ENCODE assay signal across 26 cellular contexts in the genomic region with DNA sequence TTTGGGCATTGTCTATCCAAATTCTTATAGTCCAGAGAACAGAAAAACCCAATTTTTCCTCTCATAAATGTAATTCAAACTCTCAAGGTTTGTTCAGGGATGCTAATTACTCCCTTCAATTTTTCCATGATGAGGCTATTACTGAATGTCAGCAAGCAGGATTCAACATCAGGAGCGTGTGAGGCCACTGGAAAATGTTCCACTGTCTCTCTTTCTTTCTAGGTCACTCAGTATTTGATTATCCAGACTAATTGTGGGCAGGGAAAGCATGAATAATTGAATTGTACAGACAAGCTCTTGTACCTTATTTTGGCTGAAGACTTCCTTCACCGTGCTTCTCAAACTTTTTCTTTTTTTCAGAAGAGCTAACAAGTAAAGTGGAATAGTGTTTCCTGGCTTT. TPM values are rescaled to one million over a fixed set of nuclear protein-coding genes. Genes with fewer than 3 reads are reported as not detected.
A peak's percentile ranks its signal among the peaks of the same experiment; 100 is the strongest.
DNase-seq lines count a peak whose midpoint lies in the region; ATAC-seq and FAIRE-seq lines count a peak whose summit lies in the region.
"Had no signal": no experiment of that assay in that cellular context is flagged by ENCODE, and none has a peak within 500 bp of the region (broad histone marks: within the 10 kb centered on the region; RNA-seq: fewer than 3 reads in every experiment).

No MANE protein-coding gene starts in this region.

- H3K27ac Mint-ChIP-seq in stimulated activated naive CD8-positive, alpha-beta T cell treated with anti-CD3 and anti-CD28 coated beads, Interleukin-15, amount 100 ng/mL, for 72 hours, result no peak overlapping the region

- no peak overlapping the region for H3K9ac ChIP-seq in adipocyte (ENCODE audit: low read length)
- H3K9ac ChIP-seq: BLaER1 had no signal

- peak overlapping the region; percentile 4 for H3K4me3 ChIP-seq in adipocyte (ENCODE audit: low read length)
- H3K4me3 ChIP-seq: BLaER1 had no signal

- peak; percentile 98 for FAIRE-seq in islet of Langerhans (lab: Jason Lieb, UNC)

- H3K27me3 ChIP-seq in adipocyte (replicated peaks; ENCODE audit: control insufficient read depth, insufficient read depth, low read length), result peaks cover 7% of the 10 kb centered on the region
- H3K27me3 ChIP-seq: BLaER1 had no signal

- no peaks in the 10 kb centered on the region for H3K4me1 Mint-ChIP-seq in stimulated activated naive CD8-positive, alpha-beta T cell treated with anti-CD3 and anti-CD28 coated beads, Interleukin-15, amount 100 ng/mL, for 72 hours
- H3K4me1 Mint-ChIP-seq: CD8-positive, alpha-beta memory T cell had no signal

- H3K9me3 Mint-ChIP-seq in stimulated activated naive CD8-positive, alpha-beta T cell treated with anti-CD3 and anti-CD28 coated beads, Interleukin-15, amount 100 ng/mL, for 72 hours, result peaks cover 0 to 5% of the 10 kb centered on the region in 2 donors

- peaks cover 34% of the 10 kb centered on the region for H3K27me3 Mint-ChIP-seq in stimulated activated naive CD8-positive, alpha-beta T cell treated with anti-CD3 and anti-CD28 coated beads, Interleukin-15, amount 100 ng/mL, for 72 hours

- DNase-seq in DMS79 treated with DMSO at 0.1 percent for 48 hours (lab: John Stamatoyannopoulos, UW) (peak; percentile 3), DMS79 (lab: John Stamatoyannopoulos, UW) (no peak), adipocyte (ENCODE audit: low read depth) (no peak), sciatic nerve (ENCODE audit: low spot score) (no peak), Right ventricle myocardium superior (no peak), mesenteric fat pad (ENCODE audit: low spot score) (no peak)
- no peak for DNase-seq in stimulated activated naive CD8-positive, alpha-beta T cell treated with anti-CD3 and anti-CD28 coated beads, Interleukin-15, amount 100 ng/mL, for 72 hours
- DNase-seq: ACHN; Calu3; CD8-positive, alpha-beta memory T cell; DMS153; EL; H7; HFFc6; MM.1S; NCI-H1048; NCI-H1417 treated with DMSO at 0.1 percent for 48 hours; NCI-H1930; NCI-H2227 treated with DMSO at 0.1 percent for 48 hours; NCI-H510A; NK-92 treated with Interleukin-12 subunit alpha and Interleukin-12 subunit beta, amount 100 ng/mL, for 24 hours; SIG-M5 had no signal

- H3K4me3 Mint-ChIP-seq in stimulated activated naive CD8-positive, alpha-beta T cell treated with anti-CD3 and anti-CD28 coated beads, Interleukin-15, amount 100 ng/mL, for 72 hours, result no peak overlapping the region
- H3K4me3 Mint-ChIP-seq: CD8-positive, alpha-beta memory T cell had no signal

- H3K4me1 ChIP-seq in adipocyte (ENCODE audit: control insufficient read depth, insufficient read depth, low read length), result peaks cover 22% of the 10 kb centered on the region

- H3K9me3 ChIP-seq in adipocyte (ENCODE audit: control insufficient read depth, low read length), result no peaks in the 10 kb centered on the region
- H3K9me3 ChIP-seq: BLaER1 had no signal

- no peaks in the 10 kb centered on the region for H3K36me3 ChIP-seq in adipocyte (ENCODE audit: control insufficient read depth, insufficient read depth, low read length, severe bottlenecking)
- H3K36me3 ChIP-seq: BLaER1 had no signal

- peak; percentile 38 for ATAC-seq in sciatic nerve
- ATAC-seq in stimulated activated naive CD8-positive, alpha-beta T cell treated with anti-CD3 and anti-CD28 coated beads, Interleukin-15, amount 100 ng/mL, for 72 hours, result no peak
- no peak for ATAC-seq in Right ventricle myocardium superior (ENCODE audit: poor library complexity)
- ATAC-seq: SK-N-SH treated with all-trans-retinoic acid at 6 μM for 48 hours had no signal

- intact Hi-C loops in sciatic nerve (cut with DNase I), result no loop called here
- intact Hi-C loops in Right ventricle myocardium superior (cut with DNase I), result no loop called here

RNA-seq across cellular contexts. Expression of a gene that starts 30.7 kb away (rescaled TPM):
- total RNA-seq in sciatic nerve, result 3.0 TPM
- total RNA-seq in Right ventricle myocardium superior, result 6.8 TPM
- total RNA-seq in mesenteric fat pad, result 0.64 TPM

RNA-seq across cellular contexts. Expression of a gene that starts 31.1 kb away (rescaled TPM):
- total RNA-seq in sciatic nerve (0.09 TPM), Right ventricle myocardium superior (not detected), mesenteric fat pad (not detected)
- total RNA-seq: CD8-positive, alpha-beta memory T cell; H7; LHCN-M2 had no signal
